In genomic region chr18:44974174-44974573, GRCh38 we compare ENCODE assay signal across 14 cellular contexts.
"Had no signal": no experiment of that assay in that cellular context is flagged by ENCODE, and none has a peak within 500 bp of the region (broad histone marks: within the 10 kb centered on the region; RNA-seq: fewer than 3 reads in every experiment).

No MANE protein-coding gene starts in this region.

- H3K4me3 Mint-ChIP-seq: mesothelial cell of epicardium, natural killer cell, neural crest cell had no signal

- ATAC-seq: foreskin keratinocyte, left lobe of liver, natural killer cell, right cardiac atrium had no signal

- DNase-seq: effector memory CD4-positive, alpha-beta T cell; foreskin keratinocyte; islet precursor cell; natural killer cell; nucleus accumbens; ovary; right cardiac atrium; small intestine; stimulated activated CD4-positive, alpha-beta T cell treated with anti-CD3 and anti-CD28 coated beads, Interleukin-12 subunit alpha, Interleukin-12 subunit beta, amount 100 ng/mL, for 4 hours; stimulated activated CD4-positive, alpha-beta T cell treated with anti-CD3 and anti-CD28 coated beads, Interleukin-2, amount 100 ng/mL, for 48 hours; stimulated activated naive CD4-positive, alpha-beta T cell treated with Interleukin-2 at 50 U/mL for 16 hours had no signal

- H3K4me1 ChIP-seq: foreskin keratinocyte had no signal

- H3K36me3 ChIP-seq: ovary had no signal

- H3K9me3 Mint-ChIP-seq: mesothelial cell of epicardium, natural killer cell, neural crest cell had no signal

- H3K36me3 Mint-ChIP-seq: mesothelial cell of epicardium, natural killer cell had no signal

- H3K27me3 ChIP-seq: foreskin keratinocyte, ovary had no signal

- H3K27ac ChIP-seq: foreskin keratinocyte, ovary had no signal

- H3K4me3 ChIP-seq: ovary had no signal

- H3K9me3 ChIP-seq: ovary had no signal

- H3K27ac Mint-ChIP-seq: mesothelial cell of epicardium, natural killer cell had no signal
